ENCODE assay signal across 8 cellular contexts in the genomic region with DNA sequence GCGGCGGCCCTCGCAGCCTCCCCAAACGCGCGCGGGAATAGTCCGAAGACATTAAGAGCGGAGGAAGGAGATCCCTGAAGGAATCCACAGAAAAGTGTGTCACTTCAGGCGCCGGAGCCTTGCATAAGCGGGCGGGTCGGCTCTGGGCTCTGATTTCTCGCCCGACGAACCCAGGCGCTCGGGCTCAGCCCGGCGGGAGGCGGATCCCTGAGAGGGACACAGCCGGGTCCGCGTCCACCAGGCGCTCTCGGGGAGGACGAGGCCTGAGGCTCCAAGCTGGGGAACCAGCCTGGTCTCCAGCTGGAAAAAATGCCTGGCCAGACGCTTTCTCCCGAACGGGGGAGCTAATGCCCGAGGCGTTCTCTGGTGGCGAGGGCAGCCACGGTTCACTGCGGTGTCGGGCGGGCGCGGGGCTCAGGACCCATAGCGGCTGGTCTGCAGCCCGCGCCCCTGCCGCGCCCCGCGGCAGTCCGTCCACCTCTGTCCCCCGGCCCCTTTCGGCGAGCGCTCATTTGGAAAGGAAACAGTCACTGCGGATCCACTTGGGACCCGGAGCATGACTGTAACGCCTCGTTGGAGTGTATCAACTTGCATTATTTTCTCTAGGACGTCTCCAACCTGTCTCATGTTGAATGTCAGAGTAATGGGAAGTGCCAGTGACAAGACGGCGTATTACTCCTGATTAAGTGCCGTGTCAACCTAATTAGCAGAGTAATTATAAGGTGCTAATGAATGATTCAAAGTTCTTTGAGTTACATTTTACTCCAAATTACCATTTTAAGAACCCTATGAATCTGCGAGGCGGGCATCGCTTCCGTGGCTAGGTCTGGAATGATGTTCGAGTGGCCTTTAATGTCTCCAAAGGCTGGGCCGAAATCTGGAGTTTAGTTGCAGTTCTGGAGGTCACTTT. TPM values are rescaled to one million over a fixed set of nuclear protein-coding genes. Genes with fewer than 3 reads are reported as not detected.
DNase-seq lines count a peak whose midpoint lies in the region; ATAC-seq, FAIRE-seq and TF ChIP-seq lines count a peak whose summit lies in the region.

No MANE protein-coding gene starts in this region.

- no peak for ATAC-seq in activated CD8-positive, alpha-beta memory T cell treated with anti-CD3 and anti-CD28 coated beads, Interleukin-2, amount 10 ng/mL, durations not matched to agents 7 days and 5 days
- ATAC-seq in activated T-helper 17 cell treated with anti-CD3 and anti-CD28 coated beads, Interleukin-2, amount 50 U/mL, for 72 hours (replicated peaks) = no peak
- ATAC-seq in HG03571 (IDR thresholded peaks at IDR 0.05; ENCODE audit: unreplicated experiment) = no peak

- H4K20me1 ChIP-seq in keratinocyte (ENCODE audit: control insufficient read depth, extremely low read depth, insufficient read depth, low read length) = no peaks in the 10 kb centered on the region

- no peaks in the 10 kb centered on the region for H3K79me2 ChIP-seq in keratinocyte (ENCODE audit: control insufficient read depth, insufficient read depth, low read length)

- dilution Hi-C loops in keratinocyte (cut with MboI; ENCODE audit: extremely low pct_ligation_motif_present, low sequenced_read_pairs) = no loop called here

- peaks cover 19% of the 10 kb centered on the region for H3K4me1 Mint-ChIP-seq in activated CD8-positive, alpha-beta memory T cell treated with anti-CD3 and anti-CD28 coated beads, Interleukin-2, amount 10 ng/mL, durations not matched to agents 7 days and 5 days
- H3K4me1 Mint-ChIP-seq in activated T-helper 17 cell treated with anti-CD3 and anti-CD28 coated beads, Interleukin-2, amount 50 U/mL, for 72 hours = peaks cover 18% of the 10 kb centered on the region

- no peak overlapping the region for H2AFZ ChIP-seq in keratinocyte (ENCODE audit: control insufficient read depth, low read length)

- H3K27ac ChIP-seq in keratinocyte (ENCODE audit: control insufficient read depth, insufficient read depth, low read length) (no peak overlapping the region), testis (no peak overlapping the region), dorsolateral prefrontal cortex (peak overlapping the region in 1 of 59 donors; percentile 90)

- H3K9ac ChIP-seq in keratinocyte (ENCODE audit: control insufficient read depth, extremely low read depth, insufficient read depth, low read length) = no peak overlapping the region

- H3K9me1 ChIP-seq in keratinocyte (ENCODE audit: control insufficient read depth, extremely low read depth, insufficient read depth, low read length) = no peaks in the 10 kb centered on the region

- H3K36me3 Mint-ChIP-seq in activated CD8-positive, alpha-beta memory T cell treated with anti-CD3 and anti-CD28 coated beads, Interleukin-2, amount 10 ng/mL, durations not matched to agents 7 days and 5 days = peaks cover 14% of the 10 kb centered on the region
- peaks cover 39% of the 10 kb centered on the region for H3K36me3 Mint-ChIP-seq in activated T-helper 17 cell treated with anti-CD3 and anti-CD28 coated beads, Interleukin-2, amount 50 U/mL, for 72 hours (ENCODE audit: low read depth)

- H3K9me3 ChIP-seq in keratinocyte (ENCODE audit: control insufficient read depth, low read depth, low read length) = peaks cover 7% of the 10 kb centered on the region
- no peaks in the 10 kb centered on the region for H3K9me3 ChIP-seq in testis

- H3K4me1 ChIP-seq in keratinocyte (ENCODE audit: control insufficient read depth, extremely low read depth, insufficient read depth, low read length) (no peaks in the 10 kb centered on the region), testis (peaks cover 6% of the 10 kb centered on the region)

- H3K4me2 ChIP-seq in keratinocyte (ENCODE audit: control insufficient read depth, extremely low read depth, insufficient read depth, low read depth, low read length) = peak overlapping the region; percentile 5

- H3K4me3 Mint-ChIP-seq in activated CD8-positive, alpha-beta memory T cell treated with anti-CD3 and anti-CD28 coated beads, Interleukin-2, amount 10 ng/mL, durations not matched to agents 7 days and 5 days = peak overlapping the region; percentile 26
- H3K4me3 Mint-ChIP-seq in activated T-helper 17 cell treated with anti-CD3 and anti-CD28 coated beads, Interleukin-2, amount 50 U/mL, for 72 hours = peak overlapping the region; percentile 61

- H3K36me3 ChIP-seq in keratinocyte (ENCODE audit: control insufficient read depth in 2 of 2, extremely low read depth in 1 of 2, insufficient read depth in 2 of 2, low read length in 2 of 2) (no peaks in the 10 kb centered on the region), testis (ENCODE audit: low read depth, missing control alignments) (no peaks in the 10 kb centered on the region)

- TF ChIP-seq CTCF in keratinocyte (optimal IDR thresholded peaks at IDR 0.05 in 1 of 3, IDR thresholded peaks at IDR 0.05 in 1 of 3, conservative IDR thresholded peaks at IDR 0.05 in 1 of 3; ENCODE audit: extremely low read depth in 1 of 3, insufficient read depth in 2 of 3, low read length in 3 of 3) (no peak), testis (IDR thresholded peaks at IDR 0.05) (no peak), dorsolateral prefrontal cortex (IDR thresholded peaks at IDR 0.05 in 54 of 56, conservative IDR thresholded peaks at IDR 0.05 in 2 of 56; ENCODE audit: low read depth in 1 of 56, partially characterized antibody in 56 of 56) (no peak)

- no peak for TF ChIP-seq POLR2A in testis (IDR thresholded peaks at IDR 0.05)
- no peak for TF ChIP-seq POLR2A in GM12892 (IDR thresholded peaks at IDR 0.05; ENCODE audit: low read depth, low read length)

- intact Hi-C loops in testis (cut with DNase I; ENCODE audit: low total_unique reads) = no loop called here
- intact Hi-C loops in dorsolateral prefrontal cortex (cut with DNase I) = no loop called here

- WGBS in testis, 2 donors = 2% methylated on average over 45 to 53 of the region's 66 CpGs

- H3K4me3 ChIP-seq in keratinocyte (ENCODE audit: control insufficient read depth in 2 of 3, extremely low read depth in 1 of 3, insufficient read depth in 2 of 3, low read depth in 1 of 3, low read length in 3 of 3) (no peak overlapping the region), testis (peak overlapping the region; percentile 34 to 40), dorsolateral prefrontal cortex (peak overlapping the region in 27 of 59 donors; percentile 0 to 53 (median 29))

- CTCF ChIA-PET in activated CD8-positive, alpha-beta memory T cell treated with anti-CD3 and anti-CD28 coated beads, Interleukin-2, amount 10 ng/mL, durations not matched to agents 7 days and 5 days (lab: Charles Lee) = interaction anchor here (0.9 to 1.7 kb wide), 3 partner anchors 12 to 446 kb away, joined by 3 to 5 read pairs (median 4); no protein-coding TSS in a partner anchor

- H3K27me3 ChIP-seq in keratinocyte (ENCODE audit: control insufficient read depth, extremely low read depth, insufficient read depth, low read length) = peaks cover 90% of the 10 kb centered on the region
- peaks cover 3% of the 10 kb centered on the region for H3K27me3 ChIP-seq in testis
- H3K27me3 ChIP-seq in dorsolateral prefrontal cortex = peaks cover 52 to 100% (median 95%) of the 10 kb centered on the region in 45 donors

- no peak for DNase-seq in activated CD8-positive, alpha-beta memory T cell treated with anti-CD3 and anti-CD28 coated beads, Interleukin-2, amount 10 ng/mL, durations not matched to agents 7 days and 5 days
- no peak for DNase-seq in activated CD8-positive, alpha-beta memory T cell treated with anti-CD3 and anti-CD28 coated beads, Interleukin-2, amount 50 U/mL, for 48 hours
- DNase-seq in keratinocyte (ENCODE audit: low read depth, low spot score) (no peak), testis (no peak), GM12892 (ENCODE audit: insufficient read length) (no peak), dorsolateral prefrontal cortex (no peak)

- FAIRE-seq in keratinocyte (lab: Jason Lieb, UNC) (no peak), GM12892 (lab: Jason Lieb, UNC) (no peak)

- H3K9me3 Mint-ChIP-seq in activated CD8-positive, alpha-beta memory T cell treated with anti-CD3 and anti-CD28 coated beads, Interleukin-2, amount 10 ng/mL, durations not matched to agents 7 days and 5 days (ENCODE audit: low read depth) = peaks cover 2% of the 10 kb centered on the region
- peaks cover 4% of the 10 kb centered on the region for H3K9me3 Mint-ChIP-seq in activated T-helper 17 cell treated with anti-CD3 and anti-CD28 coated beads, Interleukin-2, amount 50 U/mL, for 72 hours

- H3K27me3 Mint-ChIP-seq in activated CD8-positive, alpha-beta memory T cell treated with anti-CD3 and anti-CD28 coated beads, Interleukin-2, amount 10 ng/mL, durations not matched to agents 7 days and 5 days = peaks cover 92% of the 10 kb centered on the region
- peaks cover 69% of the 10 kb centered on the region for H3K27me3 Mint-ChIP-seq in activated T-helper 17 cell treated with anti-CD3 and anti-CD28 coated beads, Interleukin-2, amount 50 U/mL, for 72 hours

- H3K27ac Mint-ChIP-seq in activated CD8-positive, alpha-beta memory T cell treated with anti-CD3 and anti-CD28 coated beads, Interleukin-2, amount 10 ng/mL, durations not matched to agents 7 days and 5 days = peak overlapping the region; percentile 77
- H3K27ac Mint-ChIP-seq in activated T-helper 17 cell treated with anti-CD3 and anti-CD28 coated beads, Interleukin-2, amount 50 U/mL, for 72 hours = peak overlapping the region; percentile 66

RNA-seq across cellular contexts. Expression of a gene that starts 1.6 kb away (rescaled TPM):
- total RNA-seq in activated CD8-positive, alpha-beta memory T cell treated with anti-CD3 and anti-CD28 coated beads, Interleukin-2, amount 10 ng/mL, durations not matched to agents 7 days and 5 days = not detected
- not detected for total RNA-seq in activated T-helper 17 cell treated with anti-CD3 and anti-CD28 coated beads, Interleukin-2, amount 50 U/mL, for 72 hours
- polyA plus RNA-seq in keratinocyte (not detected in 3 replicates), testis (ENCODE audit: insufficient read depth, low read depth, low replicate concordance) (3.5 TPM)
- not detected for polyA plus RNA-seq in keratinocyte (2011; ENCODE audit: low read depth)
- polyA plus RNA-seq in keratinocyte (2011; cell fraction: cytosol; rRNA removed) = not detected in 2 replicates
- not detected in 2 replicates for polyA plus RNA-seq in keratinocyte (2011; cell fraction: nucleus; rRNA removed)
- not detected in 2 replicates for polyA plus RNA-seq in keratinocyte (2012; ENCODE audit: low replicate concordance)
- not detected in 3 replicates for polyA minus RNA-seq in keratinocyte
- not detected for polyA minus RNA-seq in keratinocyte (2011; cell fraction: cytosol; rRNA and poly(A)+ RNA removed)
- not detected in 2 replicates for polyA minus RNA-seq in keratinocyte (2011; cell fraction: nucleus; rRNA and poly(A)+ RNA removed)
- total RNA-seq in testis (1 to 10 TPM; 5.6 to 6.3 TPM), dorsolateral prefrontal cortex (under 1 TPM in 5 of 120 experiments, not detected in 115; 0.24 to 0.32 (median 0.28) TPM)
- not detected for polyA plus RNA-seq in GM12892 (2012; ENCODE audit: missing spikeins)

Comparison
In these comparisons a context has a peak if more than half of its experiments do, and no peak if none do; other contexts are left out.
1. H3K4me3 ChIP-seq: peak in testis (2 of 2); none in keratinocyte (0 of 3).
2. RNA of a gene that starts 1.6 kb away (total RNA-seq): 5.6 to 6.3 TPM in testis; not detected in activated CD8-positive, alpha-beta memory T cell treated with anti-CD3 and anti-CD28 coated beads, Interleukin-2, amount 10 ng/mL, durations not matched to agents 7 days and 5 days, not detected in activated T-helper 17 cell treated with anti-CD3 and anti-CD28 coated beads, Interleukin-2, amount 50 U/mL, for 72 hours and 0.24 to 0.32 TPM in dorsolateral prefrontal cortex; every median in the first group is over 4 times any median in the second.